Comparison of ENCODE assay signal across 20 cellular contexts in the genomic region with DNA sequence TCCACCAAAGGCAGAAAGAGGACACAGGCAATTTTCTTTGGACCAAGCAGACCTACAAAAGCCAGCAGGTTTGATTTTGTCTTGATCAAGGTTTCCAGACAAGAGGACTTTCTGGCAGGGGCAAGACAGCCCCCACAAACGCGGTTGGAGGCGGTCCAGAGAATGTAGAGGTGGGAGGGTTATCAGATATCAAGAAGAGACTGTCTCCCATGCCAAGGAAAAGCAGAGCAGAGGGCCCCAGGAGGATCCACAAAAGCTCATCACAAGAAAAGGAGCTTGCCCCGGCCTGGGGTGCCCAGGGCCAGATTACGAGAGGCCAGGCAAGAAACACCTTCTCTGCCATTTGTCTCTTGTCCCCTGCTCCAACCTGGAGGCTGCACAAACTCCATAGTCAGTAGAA.
"Had no signal": no experiment of that assay in that cellular context is flagged by ENCODE, and none has a peak within 500 bp of the region (broad histone marks: within the 10 kb centered on the region; RNA-seq: fewer than 3 reads in every experiment).

No MANE protein-coding gene starts in this region.

- H3K9me3 ChIP-seq: body of pancreas, Peyer's patch had no signal

- H3K36me3 ChIP-seq: Peyer's patch had no signal

- H3K4me3 ChIP-seq: body of pancreas, Peyer's patch had no signal

- ATAC-seq: activated CD4-positive, CD25-positive, alpha-beta regulatory T cell treated with anti-CD3 and anti-CD28 coated beads, Interleukin-2, amount 50 U/mL, for 24 hours; activated CD8-positive, alpha-beta T cell treated with anti-CD3 and anti-CD28 coated beads for 36 hours; activated T-cell treated with anti-CD3 and anti-CD28 coated beads, Interleukin-2, amount 50 U/mL, for 72 hours; body of pancreas had no signal

- DNase-seq: activated CD4-positive, alpha-beta T cell treated with anti-CD3 and anti-CD28 coated beads for 4 hours; activated CD8-positive, alpha-beta memory T cell treated with anti-CD3 and anti-CD28 coated beads, Interleukin-2, amount 50 U/mL, for 4 hours; activated CD8-positive, alpha-beta T cell treated with anti-CD3 and anti-CD28 coated beads for 36 hours; activated gamma-delta T cell treated with Interleukin-2 at 50 U/mL for 16 hours; activated naive CD4-positive, alpha-beta T cell treated with anti-CD3 and anti-CD28 coated beads, Interleukin-2, amount 10 ng/mL, durations not matched to agents 7 days and 5 days; activated naive CD8-positive, alpha-beta T cell treated with anti-CD3 and anti-CD28 coated beads for 36 hours; activated T-cell treated with anti-CD3 and anti-CD28 coated beads, Interleukin-2, amount 50 U/mL, for 72 hours; body of pancreas; KG1; NCI-H1092; NCI-H1417 treated with DMSO at 0.1 percent for 48 hours; NCI-H1694; NCI-H2029 treated with DMSO at 0.1 percent for 48 hours; NCI-H510A treated with DMSO at 0.1 percent for 48 hours; NCI-H69; NK-92 treated with Interleukin-12 subunit alpha and Interleukin-12 subunit beta, amount 100 ng/mL, for 24 hours; SHP77 treated with DMSO at 0.1 percent for 48 hours had no signal

- H3K4me1 ChIP-seq: body of pancreas, Peyer's patch had no signal

- H3K27ac ChIP-seq: body of pancreas, Peyer's patch, RWPE1 had no signal

- H3K27me3 ChIP-seq: body of pancreas, Peyer's patch had no signal
